In the genomic region with DNA sequence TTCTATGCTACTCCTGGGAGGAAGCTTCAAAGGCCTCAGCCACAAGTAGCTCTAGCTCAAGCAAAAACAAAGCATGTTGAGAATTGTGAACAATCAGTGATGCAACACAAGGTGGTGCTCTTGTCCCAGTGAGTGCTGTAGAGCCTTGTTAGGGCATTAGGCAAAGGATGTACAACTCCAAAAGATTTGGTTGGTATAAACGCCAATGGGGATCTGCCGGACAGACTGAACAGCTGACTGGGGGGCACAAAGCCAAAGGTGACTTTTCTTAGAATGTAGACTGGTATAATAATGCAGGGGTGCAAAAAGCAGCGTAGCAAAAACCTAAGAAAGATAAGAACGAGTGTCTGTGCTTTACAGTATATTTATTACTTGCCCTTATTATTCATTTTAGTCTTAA, we compare ENCODE assay signal across 8 cellular contexts.
A peak's percentile ranks its signal among the peaks of the same experiment; 100 is the strongest.
DNase-seq lines count a peak whose midpoint lies in the region; ATAC-seq and TF ChIP-seq lines count a peak whose summit lies in the region.

No MANE protein-coding gene starts in this region.

- no peaks in the 10 kb centered on the region for H3K36me3 ChIP-seq in heart right ventricle
- no peaks in the 10 kb centered on the region for H3K36me3 ChIP-seq in right atrium auricular region
- H3K36me3 ChIP-seq in liver (ENCODE audit: control insufficient read depth in 4 of 4, insufficient read depth in 3 of 4, low read depth in 1 of 4, low read length in 3 of 4) = no peaks in the 10 kb centered on the region

- no peak for ATAC-seq in heart right ventricle
- peak; percentile 54 for ATAC-seq in HG03378 (IDR thresholded peaks at IDR 0.05; ENCODE audit: unreplicated experiment)
- no peak for ATAC-seq in GM21825 (IDR thresholded peaks at IDR 0.05; ENCODE audit: unreplicated experiment)

- WGBS in heart right ventricle, 2 donors = 47 to 51% methylated on average over 4 of the region's 4 CpGs
- 20% methylated on average over 4 of the region's 4 CpGs for WGBS in liver

- H3K4me3 ChIP-seq in heart right ventricle (no peak overlapping the region), right atrium auricular region (no peak overlapping the region), liver (ENCODE audit: low read depth in 1 of 3, low read length in 3 of 3) (peak overlapping the region; percentile 16 to 59 (median 50))

- DNase-seq in heart right ventricle (no peak), right atrium auricular region (ENCODE audit: low spot score) (no peak), NCI-H526 treated with DMSO at 0.1 percent for 48 hours (lab: John Stamatoyannopoulos, UW) (peak; percentile 59), T47D (ENCODE audit: low read depth in 1 of 2, low spot score in 1 of 2) (peak; percentile 2 to 73)
- DNase-seq in activated effector memory CD4-positive, alpha-beta T cell treated with anti-CD3 and anti-CD28 coated beads, Interleukin-2, amount 50 U/mL, for 16 hours = no peak

- TF ChIP-seq CTCF in heart right ventricle (IDR thresholded peaks at IDR 0.05) = peak in 8 of 9 donors; percentile 12 to 49 (median 38)
- peak in 1 of 2 donors; percentile 48 for TF ChIP-seq CTCF in right atrium auricular region (IDR thresholded peaks at IDR 0.05)
- peak; percentile 84 for TF ChIP-seq CTCF in liver (IDR thresholded peaks at IDR 0.05; ENCODE audit: low read depth, low read length, missing input control)

- H3K27ac ChIP-seq in heart right ventricle (no peak overlapping the region), right atrium auricular region (no peak overlapping the region), liver (ENCODE audit: low read depth in 1 of 2, low read length in 2 of 2) (peak overlapping the region in 1 of 2 donors; percentile 55)

- no peaks in the 10 kb centered on the region for H3K4me1 ChIP-seq in heart right ventricle
- no peaks in the 10 kb centered on the region for H3K4me1 ChIP-seq in right atrium auricular region
- H3K4me1 ChIP-seq in liver (ENCODE audit: control insufficient read depth in 4 of 4, insufficient read depth in 4 of 4, low read length in 3 of 4) = peaks cover 5 to 42% (median 27%) of the 10 kb centered on the region in 4 donors

- intact Hi-C loops in heart right ventricle (cut with DNase I) = loop anchor here in 2 of 10 donors (10.0 kb wide), 2 partner anchors 303 to 313 kb away; no protein-coding TSS in a partner anchor

- in situ Hi-C loops in T47D (cut with HindIII; ENCODE audit: low pct_unique_long_range_greater_than_20kb, low sequenced_read_pairs) = no loop called here

- H3K27me3 ChIP-seq in heart right ventricle = peaks cover 0 to 9% (median 0%) of the 10 kb centered on the region in 7 donors
- H3K27me3 ChIP-seq in right atrium auricular region = no peaks in the 10 kb centered on the region
- H3K27me3 ChIP-seq in liver (ENCODE audit: control insufficient read depth in 4 of 4, insufficient read depth in 4 of 4, low read length in 3 of 4) = no peaks in the 10 kb centered on the region

- peak; percentile 98 to 99 for TF ChIP-seq RAD21 in liver (IDR thresholded peaks at IDR 0.05)

- peak overlapping the region; percentile 0 to 87 for H3K9ac ChIP-seq in liver (ENCODE audit: low read depth in 1 of 2, low read length in 2 of 2)

- H3K9me3 ChIP-seq in heart right ventricle (no peaks in the 10 kb centered on the region), right atrium auricular region (no peaks in the 10 kb centered on the region), liver (ENCODE audit: control insufficient read depth in 4 of 4, low read length in 3 of 4) (no peaks in the 10 kb centered on the region)

TF ChIP-seq in liver, 16 proteins besides CTCF, POLR2A, EP300 and RAD21:
- TF ChIP-seq YY1 (IDR thresholded peaks at IDR 0.05) = peak; percentile 44
- no peak for TF ChIP-seq TAF1 (conservative IDR thresholded peaks at IDR 0.05)
- peak; percentile 30 to 35 for TF ChIP-seq HNF4A (conservative IDR thresholded peaks at IDR 0.05)
- no peak for TF ChIP-seq GABPA (IDR thresholded peaks at IDR 0.05 in 1 of 2, conservative IDR thresholded peaks at IDR 0.05 in 1 of 2)
- TF ChIP-seq, protein P1, sequence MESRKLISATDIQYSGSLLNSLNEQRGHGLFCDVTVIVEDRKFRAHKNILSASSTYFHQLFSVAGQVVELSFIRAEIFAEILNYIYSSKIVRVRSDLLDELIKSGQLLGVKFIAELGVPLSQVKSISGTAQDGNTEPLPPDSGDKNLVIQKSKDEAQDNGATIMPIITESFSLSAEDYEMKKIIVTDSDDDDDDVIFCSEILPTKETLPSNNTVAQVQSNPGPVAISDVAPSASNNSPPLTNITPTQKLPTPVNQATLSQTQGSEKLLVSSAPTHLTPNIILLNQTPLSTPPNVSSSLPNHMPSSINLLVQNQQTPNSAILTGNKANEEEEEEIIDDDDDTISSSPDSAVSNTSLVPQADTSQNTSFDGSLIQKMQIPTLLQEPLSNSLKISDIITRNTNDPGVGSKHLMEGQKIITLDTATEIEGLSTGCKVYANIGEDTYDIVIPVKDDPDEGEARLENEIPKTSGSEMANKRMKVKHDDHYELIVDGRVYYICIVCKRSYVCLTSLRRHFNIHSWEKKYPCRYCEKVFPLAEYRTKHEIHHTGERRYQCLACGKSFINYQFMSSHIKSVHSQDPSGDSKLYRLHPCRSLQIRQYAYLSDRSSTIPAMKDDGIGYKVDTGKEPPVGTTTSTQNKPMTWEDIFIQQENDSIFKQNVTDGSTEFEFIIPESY (IDR thresholded peaks at IDR 0.05) = no peak
- TF ChIP-seq JUND (IDR thresholded peaks at IDR 0.05) = no peak
- TF ChIP-seq SP1 (IDR thresholded peaks at IDR 0.05) = no peak
- TF ChIP-seq FOXA2 (IDR thresholded peaks at IDR 0.05) = no peak
- TF ChIP-seq HNF4G (IDR thresholded peaks at IDR 0.05) = no peak
- peak; percentile 12 for TF ChIP-seq ATF3 (IDR thresholded peaks at IDR 0.05)
- TF ChIP-seq, protein P2, sequence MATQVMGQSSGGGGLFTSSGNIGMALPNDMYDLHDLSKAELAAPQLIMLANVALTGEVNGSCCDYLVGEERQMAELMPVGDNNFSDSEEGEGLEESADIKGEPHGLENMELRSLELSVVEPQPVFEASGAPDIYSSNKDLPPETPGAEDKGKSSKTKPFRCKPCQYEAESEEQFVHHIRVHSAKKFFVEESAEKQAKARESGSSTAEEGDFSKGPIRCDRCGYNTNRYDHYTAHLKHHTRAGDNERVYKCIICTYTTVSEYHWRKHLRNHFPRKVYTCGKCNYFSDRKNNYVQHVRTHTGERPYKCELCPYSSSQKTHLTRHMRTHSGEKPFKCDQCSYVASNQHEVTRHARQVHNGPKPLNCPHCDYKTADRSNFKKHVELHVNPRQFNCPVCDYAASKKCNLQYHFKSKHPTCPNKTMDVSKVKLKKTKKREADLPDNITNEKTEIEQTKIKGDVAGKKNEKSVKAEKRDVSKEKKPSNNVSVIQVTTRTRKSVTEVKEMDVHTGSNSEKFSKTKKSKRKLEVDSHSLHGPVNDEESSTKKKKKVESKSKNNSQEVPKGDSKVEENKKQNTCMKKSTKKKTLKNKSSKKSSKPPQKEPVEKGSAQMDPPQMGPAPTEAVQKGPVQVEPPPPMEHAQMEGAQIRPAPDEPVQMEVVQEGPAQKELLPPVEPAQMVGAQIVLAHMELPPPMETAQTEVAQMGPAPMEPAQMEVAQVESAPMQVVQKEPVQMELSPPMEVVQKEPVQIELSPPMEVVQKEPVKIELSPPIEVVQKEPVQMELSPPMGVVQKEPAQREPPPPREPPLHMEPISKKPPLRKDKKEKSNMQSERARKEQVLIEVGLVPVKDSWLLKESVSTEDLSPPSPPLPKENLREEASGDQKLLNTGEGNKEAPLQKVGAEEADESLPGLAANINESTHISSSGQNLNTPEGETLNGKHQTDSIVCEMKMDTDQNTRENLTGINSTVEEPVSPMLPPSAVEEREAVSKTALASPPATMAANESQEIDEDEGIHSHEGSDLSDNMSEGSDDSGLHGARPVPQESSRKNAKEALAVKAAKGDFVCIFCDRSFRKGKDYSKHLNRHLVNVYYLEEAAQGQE (IDR thresholded peaks at IDR 0.05) = peak; percentile 28
- TF ChIP-seq FOXA1 (IDR thresholded peaks at IDR 0.05) = peak; percentile 26
- TF ChIP-seq RXRA (IDR thresholded peaks at IDR 0.05) = peak in 1 of 2 donors; percentile 31
- no peak for TF ChIP-seq MAX (IDR thresholded peaks at IDR 0.05)
- no peak for TF ChIP-seq NR2F2 (IDR thresholded peaks at IDR 0.05)
- no peak for TF ChIP-seq EGR1 (IDR thresholded peaks at IDR 0.05; ENCODE audit: low read depth in 2 of 2)

Comparison
In these comparisons a context has a peak if more than half of its experiments do, and no peak if none do; other contexts are left out.
1. DNase-seq: peak in NCI-H526 treated with DMSO at 0.1 percent for 48 hours (single experiment) and T47D (2 of 2); none in heart right ventricle (0 of 2), right atrium auricular region (single experiment) and activated effector memory CD4-positive, alpha-beta T cell treated with anti-CD3 and anti-CD28 coated beads, Interleukin-2, amount 50 U/mL, for 16 hours (single experiment).
2. H3K4me3 ChIP-seq: peak in liver (3 of 3); none in heart right ventricle (0 of 10) and right atrium auricular region (0 of 2).